Comparison of ENCODE assay signal across 14 cellular contexts in the genomic region with DNA sequence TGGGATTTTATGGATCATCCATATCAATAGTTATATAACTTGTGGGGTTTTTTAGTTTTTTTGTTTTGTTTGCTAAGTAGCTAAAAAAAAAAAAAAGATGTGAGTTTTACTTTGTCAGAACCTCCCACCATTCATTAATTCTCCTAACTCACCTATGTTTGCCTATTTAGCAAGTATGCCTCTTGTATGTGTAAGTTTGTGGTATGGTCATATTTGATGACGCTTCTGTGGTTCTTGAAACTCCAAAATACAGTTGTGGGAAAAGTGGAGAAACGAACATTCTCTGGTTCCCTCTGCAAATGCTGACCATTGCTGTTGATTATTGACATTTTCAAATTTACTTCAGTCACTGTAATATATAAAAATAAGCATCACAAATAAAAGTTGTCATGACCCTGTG.
DNase-seq lines count a peak whose midpoint lies in the region; TF ChIP-seq lines count a peak whose summit lies in the region.
"Had no signal": no experiment of that assay in that cellular context is flagged by ENCODE, and none has a peak within 500 bp of the region (broad histone marks: within the 10 kb centered on the region; RNA-seq: fewer than 3 reads in every experiment).

No MANE protein-coding gene starts in this region.

- peaks cover 2% of the 10 kb centered on the region for H3K4me1 Mint-ChIP-seq in endothelial cell (ENCODE audit: unreplicated experiment)

- no peaks in the 10 kb centered on the region for H3K9me3 Mint-ChIP-seq in endothelial cell (ENCODE audit: unreplicated experiment)
- H3K9me3 Mint-ChIP-seq: activated naive CD8-positive, alpha-beta T cell treated with anti-CD3 and anti-CD28 coated beads, Interleukin-2, amount 50 U/mL, for 24 hours; brain had no signal

- CTCF ChIA-PET in A673 (lab: Charles Lee), result no interaction called here

- H3K36me3 Mint-ChIP-seq in endothelial cell (ENCODE audit: low read depth, unreplicated experiment), result no peaks in the 10 kb centered on the region
- H3K36me3 Mint-ChIP-seq: brain had no signal

- H3K27me3 ChIP-seq in right atrium auricular region (no peaks in the 10 kb centered on the region), left ventricle myocardium inferior (ENCODE audit: low read depth) (no peaks in the 10 kb centered on the region), HAP-1 (ENCODE audit: low read depth) (no peaks in the 10 kb centered on the region), A673 (replicated peaks; ENCODE audit: insufficient read depth, low read depth, low read length, poor library complexity) (peaks cover 67% of the 10 kb centered on the region)
- H3K27me3 ChIP-seq: BLaER1, heart left ventricle, upper lobe of right lung had no signal

- DNase-seq in right atrium auricular region (ENCODE audit: low spot score), result no peak
- DNase-seq in left ventricle myocardium inferior, result no peak
- DNase-seq in OCI-M1 (lab: John Stamatoyannopoulos, UW), result peak; percentile 27
- DNase-seq in endothelial cell (ENCODE audit: low spot score), result no peak
- no peak for DNase-seq in medulla oblongata (ENCODE audit: extremely low spot score)
- no peak for DNase-seq in HAP-1 (ENCODE audit: low spot score in 2 of 2)
- DNase-seq in A673 (ENCODE audit: low spot score), result no peak
- DNase-seq in NCI-H1694 (lab: John Stamatoyannopoulos, UW), result no peak
- DNase-seq: activated naive CD8-positive, alpha-beta T cell treated with anti-CD3 and anti-CD28 coated beads, Interleukin-2, amount 50 U/mL, for 24 hours; heart left ventricle; upper lobe of right lung had no signal

- H3K4me3 ChIP-seq in right atrium auricular region (no peak overlapping the region), left ventricle myocardium inferior (no peak overlapping the region), HAP-1 (no peak overlapping the region), A673 (ENCODE audit: low read depth, low read length, poor library complexity, severe bottlenecking) (no peak overlapping the region)
- H3K4me3 ChIP-seq: BLaER1, coronary artery had no signal

- H3K27me3 Mint-ChIP-seq in endothelial cell (ENCODE audit: unreplicated experiment), result no peaks in the 10 kb centered on the region
- H3K27me3 Mint-ChIP-seq: activated naive CD8-positive, alpha-beta T cell treated with anti-CD3 and anti-CD28 coated beads, Interleukin-2, amount 50 U/mL, for 24 hours had no signal

- BruUV-seq in A673 (replicated peaks; lab: Mats Ljungman, UMichigan), result no TSS peak

- H3K36me3 ChIP-seq in right atrium auricular region, result no peaks in the 10 kb centered on the region
- H3K36me3 ChIP-seq in left ventricle myocardium inferior, result no peaks in the 10 kb centered on the region
- H3K36me3 ChIP-seq in HAP-1 (replicated peaks), result no peaks in the 10 kb centered on the region
- no peaks in the 10 kb centered on the region for H3K36me3 ChIP-seq in A673 (ENCODE audit: insufficient read depth, low read length, poor library complexity, severe bottlenecking)
- H3K36me3 ChIP-seq: BLaER1, heart left ventricle, upper lobe of right lung had no signal

- no peaks in the 10 kb centered on the region for H3K9me3 ChIP-seq in right atrium auricular region
- H3K9me3 ChIP-seq in left ventricle myocardium inferior (replicated peaks), result no peaks in the 10 kb centered on the region
- H3K9me3 ChIP-seq in HAP-1, result no peaks in the 10 kb centered on the region
- no peaks in the 10 kb centered on the region for H3K9me3 ChIP-seq in A673 (ENCODE audit: low read depth, low read length, poor library complexity, severe bottlenecking)
- H3K9me3 ChIP-seq: BLaER1, heart left ventricle, upper lobe of right lung had no signal

- H3K27ac Mint-ChIP-seq in endothelial cell (ENCODE audit: unreplicated experiment), result peak overlapping the region; percentile 22
- H3K27ac Mint-ChIP-seq: brain had no signal

- intact Hi-C loops in left ventricle myocardium inferior (cut with micrococcal nuclease), result no loop called here
- intact Hi-C loops in A673 (cut with micrococcal nuclease; ENCODE audit: unreplicated experiment), result no loop called here

- in situ Hi-C loops in HAP-1 (cut with MboI; ENCODE audit: low sequenced_read_pairs), result no loop called here

- peaks cover 0 to 14% of the 10 kb centered on the region in 2 donors for H3K4me1 ChIP-seq in right atrium auricular region
- H3K4me1 ChIP-seq in left ventricle myocardium inferior, result peaks cover 32% of the 10 kb centered on the region
- peaks cover 5% of the 10 kb centered on the region; the same call in 1 of the 2 replicates for H3K4me1 ChIP-seq in HAP-1
- H3K4me1 ChIP-seq in A673 (ENCODE audit: insufficient read depth, low read length, poor library complexity, severe bottlenecking), result no peaks in the 10 kb centered on the region
- H3K4me1 ChIP-seq: upper lobe of right lung had no signal

- POLR2A ChIA-PET in A673 (lab: Charles Lee; ENCODE audit: low non-redundant PET), result no interaction called here

- peak overlapping the region; percentile 64 to 77 for H3K27ac ChIP-seq in right atrium auricular region
- H3K27ac ChIP-seq in left ventricle myocardium inferior (replicated peaks), result no peak overlapping the region
- H3K27ac ChIP-seq in A673 (ENCODE audit: low read depth, low read length, poor library complexity, severe bottlenecking), result no peak overlapping the region
- H3K27ac ChIP-seq: coronary artery, upper lobe of right lung had no signal

- H3K4me3 Mint-ChIP-seq in endothelial cell (ENCODE audit: unreplicated experiment), result no peak overlapping the region
- H3K4me3 Mint-ChIP-seq: brain had no signal

- no peak for TF ChIP-seq CTCF in right atrium auricular region (IDR thresholded peaks at IDR 0.05)
- no peak for TF ChIP-seq CTCF in left ventricle myocardium inferior (IDR thresholded peaks at IDR 0.05; ENCODE audit: borderline replicate concordance)
- no peak for TF ChIP-seq CTCF in endothelial cell (IDR thresholded peaks at IDR 0.05; ENCODE audit: unreplicated experiment)
- no peak for TF ChIP-seq CTCF in A673 (conservative IDR thresholded peaks at IDR 0.05; ENCODE audit: low read depth, low read length)

Comparison
In these comparisons a context has a peak if more than half of its experiments do, and no peak if none do; other contexts are left out.
1. H3K27ac ChIP-seq: peak in right atrium auricular region (2 of 2); none in left ventricle myocardium inferior (single experiment) and A673 (single experiment).